10 cellular contexts compared by ENCODE assay signal in the genomic region with DNA sequence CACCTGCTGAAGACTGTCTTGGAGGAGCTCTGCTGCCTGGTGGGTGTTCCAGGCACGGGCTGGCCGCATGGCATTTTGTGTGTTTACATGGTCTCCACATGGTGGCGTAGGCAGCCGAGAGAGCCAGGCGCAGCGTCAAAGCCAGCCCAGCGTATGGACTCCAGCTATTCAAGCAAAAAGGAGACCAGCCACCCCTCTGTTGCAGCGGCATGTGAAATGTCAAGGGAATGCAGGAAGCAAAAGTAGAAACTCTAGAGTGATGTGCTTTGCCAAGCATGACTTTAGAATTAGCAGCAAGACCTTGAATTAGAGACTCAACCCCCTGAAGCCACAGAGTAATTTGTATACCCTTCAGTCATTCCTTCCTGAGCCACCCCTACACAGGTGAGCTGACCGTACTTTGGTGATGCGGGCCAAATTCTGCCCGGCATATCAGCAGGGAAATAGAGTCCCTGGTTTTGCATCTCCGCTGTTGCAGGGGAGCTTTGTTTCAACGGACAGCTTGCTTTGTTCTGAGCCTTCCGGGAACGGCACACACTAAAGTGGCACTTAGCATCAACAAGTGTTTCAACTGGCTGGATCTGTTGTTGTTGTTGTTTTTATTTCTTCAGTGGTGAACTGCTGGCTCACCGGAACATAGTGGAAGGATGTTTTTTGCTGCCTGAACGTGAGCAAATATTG. TPM values are rescaled to one million over a fixed set of nuclear protein-coding genes. Genes with fewer than 3 reads are reported as not detected.
A peak's percentile ranks its signal among the peaks of the same experiment; 100 is the strongest.
DNase-seq lines count a peak whose midpoint lies in the region; ATAC-seq and TF ChIP-seq lines count a peak whose summit lies in the region.
"Had no signal": no experiment of that assay in that cellular context is flagged by ENCODE, and none has a peak within 500 bp of the region (broad histone marks: within the 10 kb centered on the region; RNA-seq: fewer than 3 reads in every experiment).

No MANE protein-coding gene starts in this region.

- no peak overlapping the region for H3K14ac ChIP-seq in IMR-90 (replicated peaks; ENCODE audit: low read depth, low read length)

- H2BK5ac ChIP-seq in IMR-90 (ENCODE audit: low read depth, low read length, poor library complexity, severe bottlenecking): no peak overlapping the region

- no peak overlapping the region for H2AK5ac ChIP-seq in IMR-90 (ENCODE audit: low read depth, low read length)

- H3K23ac ChIP-seq in IMR-90 (ENCODE audit: low read depth, low read length): no peak overlapping the region

- no peak overlapping the region for H3K4me2 ChIP-seq in IMR-90 (ENCODE audit: low read depth, low read length)

- intact Hi-C loops in IMR-90 (cut with micrococcal nuclease) (loop anchor here (1.0 kb wide), 1 partner anchor 437 kb away; no protein-coding TSS in a partner anchor), testis (cut with DNase I; ENCODE audit: low total_unique reads) (no loop called here)

- in situ Hi-C loops in IMR-90 (cut with MboI; ENCODE audit: low sequenced_read_pairs): no loop called here

- no TSS peak for BruUV-seq in IMR-90 (replicated peaks; lab: Mats Ljungman, UMichigan)

- no peak overlapping the region for H3K9ac ChIP-seq in IMR-90 (ENCODE audit: low read depth, low read length)

- peak overlapping the region; percentile 68 for H2AFZ ChIP-seq in IMR-90 (replicated peaks; ENCODE audit: low read length, poor library complexity)

- no peaks in the 10 kb centered on the region for H3K79me1 ChIP-seq in IMR-90 (ENCODE audit: low read depth in 1 of 2, low read length in 2 of 2)

- H3K56ac ChIP-seq in IMR-90 (ENCODE audit: extremely low read depth, insufficient read depth, low read length): no peak overlapping the region

- ATAC-seq in IMR-90 (ENCODE audit: low read depth): peak; percentile 79

- no peak overlapping the region for H2AK9ac ChIP-seq in IMR-90 (replicated peaks; ENCODE audit: low read depth, low read length, poor library complexity)

- no peak overlapping the region for H3K27ac ChIP-seq in IMR-90 (ENCODE audit: insufficient read depth, low read length)
- H3K27ac ChIP-seq in VCaP: no peak overlapping the region
- no peak overlapping the region for H3K27ac ChIP-seq in testis

- H2BK20ac ChIP-seq in IMR-90 (ENCODE audit: low read depth, low read length): no peak overlapping the region

- 36% methylated on average over 6 of the region's 17 CpGs; no CpG with 5 or more reads in 1 of the 2 experiments for WGBS in IMR-90 (ENCODE audit: extremely low coverage in 2 of 2, insufficient read length in 1 of 2), 2 experiments
- 48 to 52% methylated on average over 14 to 17 of the region's 17 CpGs for WGBS in testis, 2 donors

- DNase-seq in DMS153 (lab: John Stamatoyannopoulos, UW) (peak; percentile 6), GM19240 (ENCODE audit: insufficient read length, low spot score) (peak; percentile 9), IMR-90 (peak; percentile 21), iPS DF 19.7 (ENCODE audit: low read depth, low spot score) (peak; percentile 45), testis (peak; percentile 69), NCI-H2196 (lab: John Stamatoyannopoulos, UW; ENCODE audit: unreplicated experiment) (no peak)
- no peak for DNase-seq in NK-92 treated with Interleukin-12 subunit alpha and Interleukin-12 subunit beta, amount 100 ng/mL, for 24 hours (lab: John Stamatoyannopoulos, UW)
- DNase-seq: natural killer cell had no signal

- dilution Hi-C loops in IMR-90 (cut with HindIII; ENCODE audit: low sequenced_read_pairs, unreplicated experiment): no loop called here

- H4K5ac ChIP-seq in IMR-90 (ENCODE audit: low read depth, low read length): no peak overlapping the region

- H2BK120ac ChIP-seq in IMR-90 (ENCODE audit: low read depth, low read length): no peak overlapping the region

- CTCF ChIA-PET in IMR-90 (lab: Yijun Ruan, JAX): interaction anchor here (0.6 to 1.4 kb wide), 2 partner anchors 14 to 436 kb away, joined by 3 to 6 read pairs; no protein-coding TSS in a partner anchor

- H4K91ac ChIP-seq in IMR-90 (ENCODE audit: insufficient read depth, low read depth, low read length): no peak overlapping the region

- no peak for TF ChIP-seq POLR2A in IMR-90 (IDR thresholded peaks at IDR 0.05; ENCODE audit: low read depth, low read length)
- TF ChIP-seq POLR2A in testis (IDR thresholded peaks at IDR 0.05): no peak

- no peak overlapping the region for H2BK15ac ChIP-seq in IMR-90 (ENCODE audit: low read depth, low read length)

- TF ChIP-seq CTCF in IMR-90 (conservative IDR thresholded peaks at IDR 0.05; ENCODE audit: low read depth, low read length): peak; percentile 31; the same call in 1 of the 2 replicates
- TF ChIP-seq CTCF in VCaP (conservative IDR thresholded peaks at IDR 0.05): peak; percentile 69
- TF ChIP-seq CTCF in testis (IDR thresholded peaks at IDR 0.05): peak in 1 of 3 experiments; percentile 40

- H3K4me3 ChIP-seq in IMR-90 (ENCODE audit: insufficient read depth, low read depth, low read length) (no peak overlapping the region), testis (peak overlapping the region in 1 of 2 donors; percentile 36)

- H4K8ac ChIP-seq in IMR-90 (ENCODE audit: low read depth in 2 of 2, low read length in 2 of 2): no peak overlapping the region

- H3K18ac ChIP-seq in IMR-90 (ENCODE audit: low read depth, low read length): no peak overlapping the region

- H3K27me3 ChIP-seq in IMR-90 (ENCODE audit: control insufficient read depth, insufficient read depth, low read length) (peaks cover 6% of the 10 kb centered on the region), testis (no peaks in the 10 kb centered on the region)

- H3K9me1 ChIP-seq in IMR-90 (ENCODE audit: insufficient read depth, low read length): no peaks in the 10 kb centered on the region

- no peak overlapping the region for H3K4ac ChIP-seq in IMR-90 (ENCODE audit: low read depth, low read length)

- POLR2A ChIA-PET in IMR-90 (lab: Charles Lee; ENCODE audit: unreplicated experiment): no interaction called here

- H3K36me3 ChIP-seq in IMR-90 (ENCODE audit: control insufficient read depth, insufficient read depth, low read length) (no peaks in the 10 kb centered on the region), testis (ENCODE audit: low read depth, missing control alignments) (no peaks in the 10 kb centered on the region)

- H3K4me1 ChIP-seq in IMR-90 (ENCODE audit: control insufficient read depth, insufficient read depth, low read length): no peaks in the 10 kb centered on the region
- no peaks in the 10 kb centered on the region for H3K4me1 ChIP-seq in testis

- no peaks in the 10 kb centered on the region for H3K9me3 ChIP-seq in IMR-90 (ENCODE audit: control insufficient read depth, insufficient read depth, low read length)
- no peaks in the 10 kb centered on the region for H3K9me3 ChIP-seq in testis

- no peaks in the 10 kb centered on the region for H4K20me1 ChIP-seq in IMR-90 (ENCODE audit: insufficient read depth, low read length)

- TF ChIP-seq RAD21 in IMR-90 (IDR thresholded peaks at IDR 0.05; ENCODE audit: low read length): peak; percentile 25; the same call in 1 of the 2 replicates

TF ChIP-seq in IMR-90, 13 proteins besides CTCF, POLR2A, EP300 and RAD21:
- TF ChIP-seq, protein P1, sequence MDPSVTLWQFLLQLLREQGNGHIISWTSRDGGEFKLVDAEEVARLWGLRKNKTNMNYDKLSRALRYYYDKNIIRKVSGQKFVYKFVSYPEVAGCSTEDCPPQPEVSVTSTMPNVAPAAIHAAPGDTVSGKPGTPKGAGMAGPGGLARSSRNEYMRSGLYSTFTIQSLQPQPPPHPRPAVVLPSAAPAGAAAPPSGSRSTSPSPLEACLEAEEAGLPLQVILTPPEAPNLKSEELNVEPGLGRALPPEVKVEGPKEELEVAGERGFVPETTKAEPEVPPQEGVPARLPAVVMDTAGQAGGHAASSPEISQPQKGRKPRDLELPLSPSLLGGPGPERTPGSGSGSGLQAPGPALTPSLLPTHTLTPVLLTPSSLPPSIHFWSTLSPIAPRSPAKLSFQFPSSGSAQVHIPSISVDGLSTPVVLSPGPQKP (IDR thresholded peaks at IDR 0.05; ENCODE audit: borderline replicate concordance, low read depth, low read length): no peak
- TF ChIP-seq MAZ (IDR thresholded peaks at IDR 0.05; ENCODE audit: borderline replicate concordance, low read depth, low read length): no peak
- TF ChIP-seq RCOR1 (IDR thresholded peaks at IDR 0.05; ENCODE audit: insufficient replicate concordance, low read length): no peak
- no peak for TF ChIP-seq RFX5 (IDR thresholded peaks at IDR 0.05; ENCODE audit: low read depth, low read length)
- TF ChIP-seq, protein P2, sequence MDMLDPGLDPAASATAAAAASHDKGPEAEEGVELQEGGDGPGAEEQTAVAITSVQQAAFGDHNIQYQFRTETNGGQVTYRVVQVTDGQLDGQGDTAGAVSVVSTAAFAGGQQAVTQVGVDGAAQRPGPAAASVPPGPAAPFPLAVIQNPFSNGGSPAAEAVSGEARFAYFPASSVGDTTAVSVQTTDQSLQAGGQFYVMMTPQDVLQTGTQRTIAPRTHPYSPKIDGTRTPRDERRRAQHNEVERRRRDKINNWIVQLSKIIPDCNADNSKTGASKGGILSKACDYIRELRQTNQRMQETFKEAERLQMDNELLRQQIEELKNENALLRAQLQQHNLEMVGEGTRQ (IDR thresholded peaks at IDR 0.05; ENCODE audit: low read depth, low read length): no peak
- no peak for TF ChIP-seq NFE2L2 (IDR thresholded peaks at IDR 0.05; ENCODE audit: low read depth, low read length)
- TF ChIP-seq MXI1 (IDR thresholded peaks at IDR 0.05; ENCODE audit: borderline replicate concordance, low read depth, low read length): peak; percentile 37; the same call in 1 of the 2 replicates
- TF ChIP-seq SMC3 (IDR thresholded peaks at IDR 0.05; ENCODE audit: low read depth, low read length): peak; percentile 14; the same call in 1 of the 2 replicates
- no peak for TF ChIP-seq FOS (IDR thresholded peaks at IDR 0.05; ENCODE audit: low read depth, low read length)
- no peak for TF ChIP-seq CHD1 (IDR thresholded peaks at IDR 0.05; ENCODE audit: low read depth, low read length)
- TF ChIP-seq MAFK (IDR thresholded peaks at IDR 0.05; ENCODE audit: low read depth, low read length): no peak
- TF ChIP-seq BHLHE40 (IDR thresholded peaks at IDR 0.05; ENCODE audit: low read depth, low read length): no peak
- no peak for TF ChIP-seq CEBPB (IDR thresholded peaks at IDR 0.05; ENCODE audit: low read depth, low read length)

RNA-seq across cellular contexts. Expression of a gene that starts 48.5 kb away (rescaled TPM):
- not detected in 2 replicates for total RNA-seq in IMR-90 (2012; rRNA removed)
- polyA plus RNA-seq in IMR-90 (2012; rRNA removed): 0.03 and 0.04 TPM in 2 replicates
- polyA plus RNA-seq in IMR-90 (2012; cell fraction: cytosol; rRNA removed): 0.03 and 0.06 TPM in 2 replicates
- 0.05 TPM in 2 replicates for polyA plus RNA-seq in IMR-90 (2012; cell fraction: nucleus; rRNA removed; ENCODE audit: low replicate concordance)
- 1 to 10 TPM in 1 of 2 donors, under 1 TPM in 1; 0.87 to 1.7 TPM for total RNA-seq in testis
- 4.9 TPM for polyA plus RNA-seq in testis (ENCODE audit: insufficient read depth, low read depth, low replicate concordance)
- total RNA-seq: natural killer cell; T-helper 1 cell treated with Interleukin-12 subunit alpha and Interleukin-12 subunit beta and Interleukin-4 antibody, amounts not matched to agents 30 ng/mL and 1 ng/mL, for 36 hours had no signal

Comparison
In these comparisons a context has a peak if more than half of its experiments do, and no peak if none do; other contexts are left out.
1. DNase-seq: peak in DMS153 (single experiment), GM19240 (single experiment), IMR-90 (single experiment), iPS DF 19.7 (single experiment) and testis (single experiment); none in NK-92 treated with Interleukin-12 subunit alpha and Interleukin-12 subunit beta, amount 100 ng/mL, for 24 hours (single experiment) and NCI-H2196 (single experiment).